ENCODE assay signal across 8 cellular contexts in the genomic region with DNA sequence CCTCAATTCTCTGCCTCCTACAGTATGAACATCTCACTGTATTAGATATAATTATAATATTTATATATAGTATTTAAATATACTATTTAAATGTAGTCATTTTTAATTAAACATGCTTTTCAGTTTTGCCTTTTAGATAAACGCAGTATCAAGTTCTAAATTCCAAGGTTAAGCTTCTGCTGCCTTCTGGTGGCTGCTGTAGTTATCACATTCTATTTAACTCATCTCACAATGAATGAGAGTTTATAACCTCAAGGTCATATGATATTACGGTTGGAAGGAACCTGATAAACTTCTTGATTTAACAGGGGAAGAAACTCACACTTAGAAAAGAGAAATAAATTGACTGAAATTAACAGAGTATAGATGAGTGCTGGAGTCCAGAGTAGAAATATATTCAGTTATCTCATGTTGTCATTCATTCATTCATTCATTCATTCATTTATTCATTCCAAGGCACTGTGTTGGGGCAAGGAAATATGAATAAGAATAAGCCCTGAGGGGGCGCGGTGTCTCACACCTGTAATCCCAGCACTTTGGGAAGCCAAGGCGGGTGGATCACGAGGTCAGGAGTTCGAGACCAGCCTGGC. TPM values are rescaled to one million over a fixed set of nuclear protein-coding genes. Genes with fewer than 3 reads are reported as not detected.
A peak's percentile ranks its signal among the peaks of the same experiment; 100 is the strongest.
DNase-seq lines count a peak whose midpoint lies in the region; ATAC-seq, FAIRE-seq and TF ChIP-seq lines count a peak whose summit lies in the region.

No MANE protein-coding gene starts in this region.

- H3K4me3 ChIP-seq in AG10803 (ENCODE audit: low read length), result no peak overlapping the region
- H3K4me3 ChIP-seq in GM12864 (ENCODE audit: low read depth, low read length), result no peak overlapping the region
- no peak overlapping the region for H3K4me3 ChIP-seq in fibroblast of lung (replicated peaks in 1 of 4; ENCODE audit: control extremely low read depth in 1 of 4, insufficient read depth in 1 of 4, low read depth in 3 of 4, low read length in 4 of 4)
- no peak overlapping the region for H3K4me3 ChIP-seq in pancreas

- no peaks in the 10 kb centered on the region for H3K27me3 ChIP-seq in fibroblast of lung (ENCODE audit: control insufficient read depth, insufficient read depth, low read length)
- no peaks in the 10 kb centered on the region for H3K27me3 ChIP-seq in pancreas

- DNase-seq in AG10803 (ENCODE audit: low read depth) (peak; percentile 33), GM12864 (ENCODE audit: low read depth) (no peak), NCI-H1105 treated with DMSO at 0.1 percent for 48 hours (lab: John Stamatoyannopoulos, UW) (peak; percentile 53), fibroblast of lung (ENCODE audit: low read depth in 2 of 2) (peak; percentile 16 to 49), pancreas (peak in 2 of 6 donors; percentile 21 to 45), epidermal melanocyte (ENCODE audit: insufficient read length, low spot score) (no peak)

- FAIRE-seq in TTC549 (lab: Jason Lieb, UNC), result peak; percentile 77
- FAIRE-seq in pancreas (lab: Jason Lieb, UNC), result peak; percentile 96

- no peaks in the 10 kb centered on the region for H3K4me1 ChIP-seq in fibroblast of lung (ENCODE audit: control insufficient read depth, extremely low read depth, insufficient read depth, low read length)
- H3K4me1 ChIP-seq in pancreas, result no peaks in the 10 kb centered on the region

- TF ChIP-seq CTCF in AG10803 (conservative IDR thresholded peaks at IDR 0.05; ENCODE audit: low read length) (peak; percentile 73), GM12864 (IDR thresholded peaks at IDR 0.05; ENCODE audit: low read depth, low read length, missing control alignments) (peak; percentile 54), fibroblast of lung (conservative IDR thresholded peaks at IDR 0.05 in 1 of 2, IDR thresholded peaks at IDR 0.05 in 1 of 2; ENCODE audit: low read depth in 1 of 2, low read length in 2 of 2) (peak; percentile 55 to 56), pancreas (IDR thresholded peaks at IDR 0.05) (peak; percentile 38 to 50 (median 46))

- H3K4me2 ChIP-seq in fibroblast of lung (ENCODE audit: extremely low read depth, insufficient read depth, low read length), result no peak overlapping the region

- H3K79me2 ChIP-seq in fibroblast of lung (ENCODE audit: control insufficient read depth, insufficient read depth, low read length), result no peaks in the 10 kb centered on the region

- no peak overlapping the region for H3K9ac ChIP-seq in fibroblast of lung (ENCODE audit: insufficient read depth, low read length)

- H3K9me3 ChIP-seq in fibroblast of lung (ENCODE audit: control insufficient read depth, insufficient read depth, low read depth, low read length), result no peaks in the 10 kb centered on the region
- H3K9me3 ChIP-seq in pancreas, result no peaks in the 10 kb centered on the region

- no peak overlapping the region for H2AFZ ChIP-seq in fibroblast of lung (ENCODE audit: low read length)

- H3K36me3 ChIP-seq in fibroblast of lung (ENCODE audit: control insufficient read depth, insufficient read depth, low read length), result no peaks in the 10 kb centered on the region
- no peaks in the 10 kb centered on the region for H3K36me3 ChIP-seq in pancreas

- intact Hi-C loops in pancreas (cut with DNase I), result loop anchor here in 2 of 3 donors (10.0 kb wide), 2 partner anchors 150 to 430 kb away; no protein-coding TSS in a partner anchor

- no peak overlapping the region for H3K27ac ChIP-seq in fibroblast of lung (ENCODE audit: insufficient read depth, low read length)
- H3K27ac ChIP-seq in pancreas, result no peak overlapping the region

- H4K20me1 ChIP-seq in fibroblast of lung (ENCODE audit: control insufficient read depth, extremely low read depth, insufficient read depth, low read length), result no peaks in the 10 kb centered on the region

- peak; percentile 69 to 96 (median 90) for ATAC-seq in pancreas
- no peak for ATAC-seq in HG03378 (IDR thresholded peaks at IDR 0.05; ENCODE audit: unreplicated experiment)

- WGBS in pancreas, 2 donors, result 64% methylated on average over 7 of the region's 7 CpGs

RNA-seq across cellular contexts. Expression of a gene that starts 31.9 kb away (rescaled TPM):
- total RNA-seq in fibroblast of lung (not detected in 2 replicates), pancreas (under 1 TPM in 1 of 6 donors, not detected in 5; 0.08 TPM)
- polyA plus RNA-seq in fibroblast of lung (0.02 TPM in 1 of 2 replicates, not detected in the other), pancreas (under 1 TPM in 1 of 2 donors, not detected in 1; 0.02 TPM)
- not detected in 2 replicates for polyA plus RNA-seq in fibroblast of lung (2012)
- not detected in 2 replicates for polyA minus RNA-seq in fibroblast of lung (ENCODE audit: low replicate concordance)

Comparison
In these comparisons a context has a peak if more than half of its experiments do, and no peak if none do; other contexts are left out.
1. DNase-seq: peak in AG10803 (single experiment), NCI-H1105 treated with DMSO at 0.1 percent for 48 hours (single experiment) and fibroblast of lung (2 of 2); none in GM12864 (single experiment) and epidermal melanocyte (single experiment).
2. Peak in every context shown above with its lines, with median percentiles within 50 percentile points of each other: CTCF ChIP-seq.